ENCODE assay signal across 22 cellular contexts in genomic region chr13:33690321-33690720, GRCh38.
"Had no signal": no experiment of that assay in that cellular context is flagged by ENCODE, and none has a peak within 500 bp of the region (broad histone marks: within the 10 kb centered on the region; RNA-seq: fewer than 3 reads in every experiment).

No MANE protein-coding gene starts in this region.

- H3K4me3 Mint-ChIP-seq: activated naive CD8-positive, alpha-beta T cell; activated T-cell treated with anti-CD3 and anti-CD28 coated beads, Interleukin-2, amount 50 U/mL, for 24 hours; natural killer cell treated with Interleukin-12 subunit alpha and Interleukin-12 subunit beta and Interleukin-15 and Interleukin-18, amount 100 ng/mL, for 72 hours; stimulated activated naive CD8-positive, alpha-beta T cell treated with anti-CD3 and anti-CD28 coated beads, Interleukin-15, Interleukin-2, amounts not matched to agents 100 ng/mL and 50 ng/mL, for 24 hours; T-helper 1 cell treated with Interleukin-12 subunit alpha and Interleukin-12 subunit beta and Interleukin-4 antibody, amounts not matched to agents 30 μg/mL and 1 μg/mL, for 36 hours had no signal

- H3K27ac Mint-ChIP-seq: activated naive CD8-positive, alpha-beta T cell; activated T-cell treated with anti-CD3 and anti-CD28 coated beads, Interleukin-2, amount 50 U/mL, for 24 hours; natural killer cell treated with Interleukin-12 subunit alpha and Interleukin-12 subunit beta and Interleukin-15 and Interleukin-18, amount 100 ng/mL, for 72 hours; stimulated activated naive CD8-positive, alpha-beta T cell treated with anti-CD3 and anti-CD28 coated beads, Interleukin-15, Interleukin-2, amounts not matched to agents 100 ng/mL and 50 ng/mL, for 24 hours; T-helper 1 cell treated with Interleukin-12 subunit alpha and Interleukin-12 subunit beta and Interleukin-4 antibody, amounts not matched to agents 30 μg/mL and 1 μg/mL, for 36 hours had no signal

- H3K9me3 Mint-ChIP-seq: activated T-cell treated with anti-CD3 and anti-CD28 coated beads, Interleukin-2, amount 50 U/mL, for 24 hours; natural killer cell treated with Interleukin-12 subunit alpha and Interleukin-12 subunit beta and Interleukin-15 and Interleukin-18, amount 100 ng/mL, for 72 hours; stimulated activated naive CD8-positive, alpha-beta T cell treated with anti-CD3 and anti-CD28 coated beads, Interleukin-15, Interleukin-2, amounts not matched to agents 100 ng/mL and 50 ng/mL, for 24 hours; T-helper 1 cell treated with Interleukin-12 subunit alpha and Interleukin-12 subunit beta and Interleukin-4 antibody, amounts not matched to agents 30 μg/mL and 1 μg/mL, for 36 hours had no signal

- H3K27me3 Mint-ChIP-seq: activated naive CD8-positive, alpha-beta T cell had no signal

- ATAC-seq: activated CD4-positive, CD25-positive, alpha-beta regulatory T cell treated with anti-CD3 and anti-CD28 coated beads, Interleukin-2, amount 50 U/mL, for 24 hours; gastroesophageal sphincter; left ventricle myocardium superior; mucosa of descending colon; natural killer cell treated with Interleukin-12 subunit alpha and Interleukin-12 subunit beta and Interleukin-15 and Interleukin-18, amount 100 ng/mL, for 72 hours had no signal

- DNase-seq: activated CD8-positive, alpha-beta memory T cell treated with anti-CD3 and anti-CD28 coated beads, Interleukin-2, amount 50 U/mL, for 48 hours; activated effector memory CD4-positive, alpha-beta T cell treated with Interleukin-2 at 50 U/mL for 16 hours; activated naive CD4-positive, alpha-beta T cell treated with Interleukin-2 at 50 U/mL for 16 hours; activated T-cell treated with anti-CD3 and anti-CD28 coated beads, Interleukin-2, amount 50 U/mL, for 24 hours; caudate nucleus; cortex of kidney; islet precursor cell; left ventricle myocardium superior; mucosa of descending colon; ovary; retina; SK-N-SH; substantia nigra; SW 1271; T1000; WERI-Rb-1 had no signal

- H3K36me3 Mint-ChIP-seq: activated naive CD8-positive, alpha-beta T cell; natural killer cell treated with Interleukin-12 subunit alpha and Interleukin-12 subunit beta and Interleukin-15 and Interleukin-18, amount 100 ng/mL, for 72 hours had no signal
